In genomic region chr13:111153279-111153976, GRCh38 we compare ENCODE assay signal across 8 cellular contexts. TPM values are rescaled to one million over a fixed set of nuclear protein-coding genes. Genes with fewer than 3 reads are reported as not detected.
A peak's percentile ranks its signal among the peaks of the same experiment; 100 is the strongest.
DNase-seq lines count a peak whose midpoint lies in the region; ATAC-seq and TF ChIP-seq lines count a peak whose summit lies in the region.

No MANE protein-coding gene starts in this region.

- H3K4me1 Mint-ChIP-seq in activated naive CD8-positive, alpha-beta T cell (ENCODE audit: low read depth): peaks cover 34% of the 10 kb centered on the region
- peaks cover 37% of the 10 kb centered on the region for H3K4me1 Mint-ChIP-seq in osteocyte (ENCODE audit: unreplicated experiment)

- H4K20me1 ChIP-seq in SK-N-SH (ENCODE audit: insufficient read depth): peaks cover 17% of the 10 kb centered on the region; the same call in 1 of the 2 replicates

- peaks cover 2% of the 10 kb centered on the region for H3K36me3 Mint-ChIP-seq in activated naive CD8-positive, alpha-beta T cell
- H3K36me3 Mint-ChIP-seq in osteocyte (ENCODE audit: unreplicated experiment): no peaks in the 10 kb centered on the region

- H3F3A ChIP-seq in SK-N-SH (replicated peaks; ENCODE audit: insufficient read depth): peaks cover 10% of the 10 kb centered on the region

- H3K27ac ChIP-seq in SK-N-SH (ENCODE audit: low read depth in 2 of 2, low read length in 1 of 2) (peak overlapping the region; percentile 91 to 92), thymus (ENCODE audit: low read depth) (peak overlapping the region; percentile 97)

- peak overlapping the region; percentile 94 for H3K4me2 ChIP-seq in SK-N-SH

- H3K4me3 ChIP-seq in SK-N-SH (ENCODE audit: low read depth in 2 of 2, low read length in 1 of 2): peak overlapping the region; percentile 80 to 92
- peak overlapping the region; percentile 95 for H3K4me3 ChIP-seq in thymus (ENCODE audit: low read length)

- H3K27me3 ChIP-seq in SK-N-SH (ENCODE audit: insufficient read depth) (no peaks in the 10 kb centered on the region), thymus (ENCODE audit: control insufficient read depth, insufficient read depth) (no peaks in the 10 kb centered on the region)

- H3K27me3 Mint-ChIP-seq in activated naive CD8-positive, alpha-beta T cell: no peaks in the 10 kb centered on the region
- H3K27me3 Mint-ChIP-seq in osteocyte (ENCODE audit: unreplicated experiment): no peaks in the 10 kb centered on the region

- peak; percentile 36 for TF ChIP-seq CTCF in GM10266 (IDR thresholded peaks at IDR 0.05; ENCODE audit: control insufficient read depth, insufficient read depth, low read depth, missing control alignments)
- TF ChIP-seq CTCF in SK-N-SH (IDR thresholded peaks at IDR 0.05): peak; percentile 34; the same call in 1 of the 2 replicates
- TF ChIP-seq CTCF in osteocyte (IDR thresholded peaks at IDR 0.05): peak; percentile 46

- intact Hi-C loops in head of caudate nucleus (cut with DNase I): loop anchor here (5.0 to 10.0 kb wide), 2 partner anchors 69 to 239 kb away; partner anchors contain the start of gene ANKRD10

- CTCF ChIA-PET in SK-N-SH (lab: Yijun Ruan, JAX): interaction anchor here (0.8 to 2.3 kb wide), 2 partner anchors 19 to 86 kb away, joined by 3 to 10 read pairs; no protein-coding TSS in a partner anchor

- WGBS in SK-N-SH (ENCODE audit: low lambda C conversion rate): 0% methylated on average over 13 of the region's 84 CpGs
- under 1% methylated on average over 84 of the region's 84 CpGs for WGBS in thymus

- H3K4me3 Mint-ChIP-seq in activated naive CD8-positive, alpha-beta T cell: peak overlapping the region; percentile 94
- H3K4me3 Mint-ChIP-seq in osteocyte (ENCODE audit: unreplicated experiment): peak overlapping the region; percentile 86

- H2AFZ ChIP-seq in SK-N-SH (ENCODE audit: low read depth): peak overlapping the region; percentile 66

- H3K9me3 ChIP-seq in SK-N-SH: no peaks in the 10 kb centered on the region
- no peaks in the 10 kb centered on the region for H3K9me3 ChIP-seq in thymus (ENCODE audit: control insufficient read depth)

- DNase-seq in GM10266 (ENCODE audit: extremely low spot score): peak; percentile 97
- DNase-seq in NAMALWA (ENCODE audit: low spot score): peak; percentile 97
- peak; percentile 98 for DNase-seq in SK-N-SH
- DNase-seq in head of caudate nucleus: peak; percentile 85 to 98 (median 96)
- peak; percentile 97 for DNase-seq in osteocyte (ENCODE audit: extremely low spot score, unreplicated experiment)

- POLR2A ChIA-PET in SK-N-SH (lab: Yijun Ruan, JAX): interaction anchor here (0.6 to 1.0 kb wide), 2 partner anchors 37 to 238 kb away, joined by 4 to 6 read pairs; no protein-coding TSS in a partner anchor

- peak overlapping the region; percentile 93 for H3K9ac ChIP-seq in SK-N-SH

- TF ChIP-seq RAD21 in SK-N-SH (IDR thresholded peaks at IDR 0.05; ENCODE audit: low read length): peak; percentile 30; the same call in 1 of the 2 replicates

- H3K9me2 ChIP-seq in SK-N-SH: no peaks in the 10 kb centered on the region

- peak; percentile 84 for ATAC-seq in HG02571 (IDR thresholded peaks at IDR 0.05; ENCODE audit: unreplicated experiment)

- H3K36me3 ChIP-seq in SK-N-SH (replicated peaks in 1 of 2; ENCODE audit: control insufficient read depth in 1 of 2, insufficient read depth in 2 of 2, low read length in 1 of 2): peaks cover 3 to 11% of the 10 kb centered on the region in 2 experiments
- H3K36me3 ChIP-seq in thymus (ENCODE audit: control insufficient read depth, insufficient read depth): no peaks in the 10 kb centered on the region

- H3K27ac Mint-ChIP-seq in activated naive CD8-positive, alpha-beta T cell: peak overlapping the region; percentile 88
- H3K27ac Mint-ChIP-seq in osteocyte (ENCODE audit: unreplicated experiment): peak overlapping the region; percentile 94

- peaks cover 44% of the 10 kb centered on the region for H3K79me2 ChIP-seq in SK-N-SH (ENCODE audit: insufficient read depth)

- no peaks in the 10 kb centered on the region for H3K9me3 Mint-ChIP-seq in activated naive CD8-positive, alpha-beta T cell (ENCODE audit: low read depth)
- H3K9me3 Mint-ChIP-seq in osteocyte (ENCODE audit: unreplicated experiment): no peaks in the 10 kb centered on the region

- H3K4me1 ChIP-seq in SK-N-SH (ENCODE audit: control insufficient read depth in 1 of 2, insufficient read depth in 2 of 2, low read depth in 1 of 2, low read length in 1 of 2) (peaks cover 6 to 15% of the 10 kb centered on the region in 2 experiments; a peak in 2 of 4 replicates), thymus (ENCODE audit: control insufficient read depth, insufficient read depth, low read length) (peaks cover 13% of the 10 kb centered on the region)

- TF ChIP-seq EP300 in SK-N-SH (IDR thresholded peaks at IDR 0.05; ENCODE audit: borderline replicate concordance in 1 of 2, low read depth in 1 of 2, low read length in 1 of 2): peak in 1 of 2 experiments; percentile 28; a peak in 1 of 4 replicates

TF ChIP-seq in SK-N-SH, 30 proteins besides CTCF, POLR2A, EP300 and RAD21 (continues in another document):
- TF ChIP-seq REST (IDR thresholded peaks at IDR 0.05; ENCODE audit: low read depth, low read length): no peak; the same call in 1 of the 2 replicates
- TF ChIP-seq USF2 (IDR thresholded peaks at IDR 0.05; ENCODE audit: borderline replicate concordance, low read depth, low read length): no peak
- TF ChIP-seq SMC3 (IDR thresholded peaks at IDR 0.05; ENCODE audit: low read depth, low read length): no peak; the same call in 1 of the 2 replicates
- no peak for TF ChIP-seq TCF12 (IDR thresholded peaks at IDR 0.05)
- peak; percentile 10; the same call in 1 of the 2 replicates for TF ChIP-seq NFIC (IDR thresholded peaks at IDR 0.05; ENCODE audit: borderline replicate concordance)
- no peak; the same call in 1 of the 2 replicates for TF ChIP-seq USF1 (IDR thresholded peaks at IDR 0.05; ENCODE audit: borderline replicate concordance, low read depth)
- peak; percentile 85 for TF ChIP-seq MXI1 (IDR thresholded peaks at IDR 0.05; ENCODE audit: low read depth, low read length)
- peak; percentile 61 for TF ChIP-seq MAX (IDR thresholded peaks at IDR 0.05; ENCODE audit: low read depth)
- no peak for TF ChIP-seq IRF3 (IDR thresholded peaks at IDR 0.05; ENCODE audit: low read depth, low read length)
- TF ChIP-seq MEF2A (IDR thresholded peaks at IDR 0.05; ENCODE audit: borderline replicate concordance, low read depth): no peak
- no peak for TF ChIP-seq FOSL2 (IDR thresholded peaks at IDR 0.05; ENCODE audit: borderline replicate concordance, low read depth)
- TF ChIP-seq CHD2 (IDR thresholded peaks at IDR 0.05; ENCODE audit: low read length, partially characterized antibody): no peak

RNA-seq across cellular contexts. Expression of gene ARHGEF7, which starts 38.3 kb away (rescaled TPM):
- polyA plus RNA-seq in SK-N-SH (2012; rRNA removed) (19.8 and 21.6 TPM in 2 replicates), thymus (60.4 TPM)
- polyA plus RNA-seq in SK-N-SH (2012; cell fraction: cytosol; rRNA removed): 16.6 and 20.0 TPM in 2 replicates
- polyA plus RNA-seq in SK-N-SH (2012; cell fraction: nucleus; rRNA removed): 83.5 and 99.5 TPM in 2 replicates
- total RNA-seq in osteocyte: 119 and 125 TPM in 2 replicates

Comparison
In these comparisons a context has a peak if more than half of its experiments do, and no peak if none do; other contexts are left out.
1. Peak in every context shown above with its lines: DNase-seq, ATAC-seq, H3K4me3 ChIP-seq and H3K27ac ChIP-seq.